In the genomic region with DNA sequence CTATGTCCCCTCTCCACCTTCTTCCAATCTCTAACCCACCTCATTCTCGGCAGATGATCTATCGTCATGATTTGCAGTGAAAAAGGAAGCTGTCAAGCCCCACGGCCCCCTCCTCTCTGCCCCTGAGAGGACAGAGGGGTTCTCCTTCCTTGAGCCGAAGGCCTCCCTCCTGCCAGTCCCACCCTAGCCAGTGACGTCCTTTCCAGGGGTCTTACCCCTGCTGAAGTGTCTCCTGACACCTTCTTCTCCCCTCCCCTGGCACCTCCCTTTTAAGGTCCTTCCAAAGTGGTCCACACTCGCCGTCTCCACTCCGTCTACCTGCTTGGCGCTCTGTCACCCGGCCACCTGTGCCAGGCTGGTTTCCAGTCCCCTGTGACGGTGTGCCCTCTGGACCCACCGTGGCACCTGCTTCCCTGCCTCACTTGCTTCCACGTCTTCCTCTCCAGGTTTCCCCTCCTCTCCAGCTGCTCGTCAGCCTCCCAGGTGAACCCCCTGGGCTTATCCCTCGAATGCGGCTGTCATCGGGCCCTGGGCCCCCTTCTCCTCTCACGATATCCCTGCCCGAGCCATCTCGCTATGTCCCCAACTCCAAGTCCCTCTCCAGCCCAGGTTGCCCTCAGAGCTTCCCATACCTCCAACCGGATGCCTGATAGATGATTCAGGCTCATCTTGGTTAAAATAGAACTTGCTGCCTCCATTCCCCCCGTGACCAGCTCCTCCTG, we compare ENCODE assay signal across 8 cellular contexts.
A peak's percentile ranks its signal among the peaks of the same experiment; 100 is the strongest.
DNase-seq lines count a peak whose midpoint lies in the region; ATAC-seq, FAIRE-seq and TF ChIP-seq lines count a peak whose summit lies in the region.

No MANE protein-coding gene starts in this region.

- peaks cover 56% of the 10 kb centered on the region for H3K4me1 Mint-ChIP-seq in T-helper 2 cell treated with Interferon-gamma antibody and Interleukin-4, amounts not matched to agents 5 μg/mL and 100 μg/mL, for 36 hours (ENCODE audit: low read depth)
- peaks cover 64% of the 10 kb centered on the region for H3K4me1 Mint-ChIP-seq in stimulated activated memory B cell treated with anti-CD40 and anti-IgM and Interleukin-4, amounts not matched to agents 10 μg/mL and 1 μg/mL and 100 μg/mL, for 72 hours

- H3K27ac Mint-ChIP-seq in T-helper 2 cell treated with Interferon-gamma antibody and Interleukin-4, amounts not matched to agents 5 μg/mL and 100 μg/mL, for 36 hours: peak overlapping the region; percentile 97
- H3K27ac Mint-ChIP-seq in stimulated activated memory B cell treated with anti-CD40 and anti-IgM and Interleukin-4, amounts not matched to agents 10 μg/mL and 1 μg/mL and 100 μg/mL, for 72 hours: peak overlapping the region; percentile 81

- H3K9ac ChIP-seq in MM.1S (ENCODE audit: low read length): no peak overlapping the region

- no peak overlapping the region for H3K4me2 ChIP-seq in MM.1S (ENCODE audit: low read depth, low read length)

- H3K9me3 Mint-ChIP-seq in T-helper 2 cell treated with Interferon-gamma antibody and Interleukin-4, amounts not matched to agents 5 μg/mL and 100 μg/mL, for 36 hours: no peaks in the 10 kb centered on the region
- no peaks in the 10 kb centered on the region for H3K9me3 Mint-ChIP-seq in stimulated activated memory B cell treated with anti-CD40 and anti-IgM and Interleukin-4, amounts not matched to agents 10 μg/mL and 1 μg/mL and 100 μg/mL, for 72 hours

- no peaks in the 10 kb centered on the region for H3K27me3 Mint-ChIP-seq in T-helper 2 cell treated with Interferon-gamma antibody and Interleukin-4, amounts not matched to agents 5 μg/mL and 100 μg/mL, for 36 hours (ENCODE audit: low read depth)
- no peaks in the 10 kb centered on the region for H3K27me3 Mint-ChIP-seq in stimulated activated memory B cell treated with anti-CD40 and anti-IgM and Interleukin-4, amounts not matched to agents 10 μg/mL and 1 μg/mL and 100 μg/mL, for 72 hours

- no peaks in the 10 kb centered on the region for H3K36me3 ChIP-seq in MM.1S (replicated peaks; ENCODE audit: insufficient read depth, low read length)

- H3K79me2 ChIP-seq in MM.1S (ENCODE audit: low read length): peaks cover 25% of the 10 kb centered on the region

- H3K36me3 Mint-ChIP-seq in T-helper 2 cell treated with Interferon-gamma antibody and Interleukin-4, amounts not matched to agents 5 μg/mL and 100 μg/mL, for 36 hours (ENCODE audit: low read depth): peaks cover 8% of the 10 kb centered on the region
- peaks cover 10% of the 10 kb centered on the region for H3K36me3 Mint-ChIP-seq in stimulated activated memory B cell treated with anti-CD40 and anti-IgM and Interleukin-4, amounts not matched to agents 10 μg/mL and 1 μg/mL and 100 μg/mL, for 72 hours

- no peaks in the 10 kb centered on the region for H3K27me3 ChIP-seq in MM.1S (replicated peaks; ENCODE audit: insufficient read depth, low read length)

- no peak overlapping the region for H2AFZ ChIP-seq in MM.1S (ENCODE audit: low read length)

- no peaks in the 10 kb centered on the region for H4K20me1 ChIP-seq in MM.1S (ENCODE audit: insufficient read depth, low read length)

- no peaks in the 10 kb centered on the region for H3K9me3 ChIP-seq in MM.1S (replicated peaks; ENCODE audit: insufficient read depth, low read length)

- no peaks in the 10 kb centered on the region for H3K9me2 ChIP-seq in MM.1S (replicated peaks; ENCODE audit: insufficient read depth, low read length)

- no peak overlapping the region for H3K27ac ChIP-seq in MM.1S (ENCODE audit: low read length)

- no peak for DNase-seq in T-helper 2 cell treated with Interferon-gamma antibody and Interleukin-4, amounts not matched to agents 5 μg/mL and 100 μg/mL, for 36 hours (ENCODE audit: low spot score)
- DNase-seq in T-helper 2 cell: no peak
- peak; percentile 15 for DNase-seq in RCC 7860 (ENCODE audit: low spot score)
- peak; percentile 5 for DNase-seq in iPS-NIHi7 (ENCODE audit: extremely low spot score)
- no peak for DNase-seq in NCI-H524 (lab: John Stamatoyannopoulos, UW)
- no peak for DNase-seq in MM.1S
- no peak for DNase-seq in DMS53 treated with DMSO at 0.1 percent for 48 hours (lab: John Stamatoyannopoulos, UW; ENCODE audit: unreplicated experiment)

- H3F3A ChIP-seq in MM.1S (ENCODE audit: insufficient read depth, low read length): 0 out of 2 replicates have a peak, but pooled peaks cover 3% of the 10 kb centered on the region

- H3K4me3 Mint-ChIP-seq in T-helper 2 cell treated with Interferon-gamma antibody and Interleukin-4, amounts not matched to agents 5 μg/mL and 100 μg/mL, for 36 hours: peak overlapping the region; percentile 81
- peak overlapping the region; percentile 64 for H3K4me3 Mint-ChIP-seq in stimulated activated memory B cell treated with anti-CD40 and anti-IgM and Interleukin-4, amounts not matched to agents 10 μg/mL and 1 μg/mL and 100 μg/mL, for 72 hours

- no peak for TF ChIP-seq CTCF in MM.1S (IDR thresholded peaks at IDR 0.05; ENCODE audit: low read length)

- FAIRE-seq in RCC 7860 (lab: Jason Lieb, UNC): no peak

- no peak for ATAC-seq in stimulated activated memory B cell treated with anti-CD40 and anti-IgM and Interleukin-4, amounts not matched to agents 10 μg/mL and 1 μg/mL and 100 μg/mL, for 72 hours

- peaks cover 8% of the 10 kb centered on the region for H3K4me1 ChIP-seq in MM.1S (ENCODE audit: low read length)

- no peak overlapping the region for H3K4me3 ChIP-seq in MM.1S (ENCODE audit: low read length)

Comparison
In these comparisons a context has a peak if more than half of its experiments do, and no peak if none do; other contexts are left out.
1. DNase-seq: peak in RCC 7860 (single experiment) and iPS-NIHi7 (single experiment); none in T-helper 2 cell treated with Interferon-gamma antibody and Interleukin-4, amounts not matched to agents 5 μg/mL and 100 μg/mL, for 36 hours (single experiment), T-helper 2 cell (0 of 5), NCI-H524 (0 of 2), MM.1S (single experiment) and DMS53 treated with DMSO at 0.1 percent for 48 hours (single experiment).